8 cellular contexts compared by ENCODE assay signal in genomic region chr3:71875461-71875947, GRCh38.
DNase-seq lines count a peak whose midpoint lies in the region; ATAC-seq and TF ChIP-seq lines count a peak whose summit lies in the region.

No MANE protein-coding gene starts in this region.

- DNase-seq in DND-41: peak; percentile 88
- DNase-seq in HUDEP-2 (lab: John Stamatoyannopoulos, UW; ENCODE audit: unreplicated experiment in 76 of 76): peak in 63 of 76 experiments; percentile 2 to 71 (median 45)
- peak; percentile 24 for DNase-seq in Panc1 (ENCODE audit: low read depth, low spot score)
- DNase-seq in activated T-helper 1 cell treated with anti-CD3 and anti-CD28 coated beads, Interleukin-2, amount 50 U/mL, for 16 hours (ENCODE audit: low read depth in 1 of 2, low spot score in 1 of 2): peak; percentile 59
- DNase-seq in fibroblast of peridontal ligament (ENCODE audit: extremely low read depth): peak; percentile 64
- DNase-seq in neural progenitor cell (ENCODE audit: low spot score): peak; percentile 92
- DNase-seq in stomach: peak; percentile 76

- no peaks in the 10 kb centered on the region for H4K20me1 ChIP-seq in DND-41 (ENCODE audit: insufficient read depth, low read length)
- no peaks in the 10 kb centered on the region for H4K20me1 ChIP-seq in neural progenitor cell (ENCODE audit: low read depth)

- peaks cover 34% of the 10 kb centered on the region for H3K4me1 Mint-ChIP-seq in neural progenitor cell

- H3K27me3 ChIP-seq in DND-41 (ENCODE audit: insufficient read depth, low read length, poor library complexity) (peaks cover 1% of the 10 kb centered on the region), Panc1 (ENCODE audit: control insufficient read depth, insufficient read depth, low read length) (0 out of 2 replicates have a peak, but pooled peaks cover 2% of the 10 kb centered on the region), neural progenitor cell (no peaks in the 10 kb centered on the region), stomach (no peaks in the 10 kb centered on the region)

- no peak overlapping the region for H3K9ac ChIP-seq in DND-41 (ENCODE audit: low read depth, low read length)
- H3K9ac ChIP-seq in neural progenitor cell: no peak overlapping the region

- no peak overlapping the region for H3K4me3 ChIP-seq in DND-41 (ENCODE audit: low read depth in 1 of 2, low read length in 2 of 2)
- no peak overlapping the region for H3K4me3 ChIP-seq in Panc1 (ENCODE audit: low read depth in 2 of 2, low read length in 2 of 2)
- H3K4me3 ChIP-seq in neural progenitor cell: no peak overlapping the region
- no peak overlapping the region for H3K4me3 ChIP-seq in stomach

- H3K36me3 ChIP-seq in DND-41 (ENCODE audit: insufficient read depth, low read length): no peaks in the 10 kb centered on the region
- H3K36me3 ChIP-seq in Panc1 (ENCODE audit: control insufficient read depth, insufficient read depth, low read length): no peaks in the 10 kb centered on the region
- no peaks in the 10 kb centered on the region for H3K36me3 ChIP-seq in neural progenitor cell
- H3K36me3 ChIP-seq in stomach: no peaks in the 10 kb centered on the region

- H2AFZ ChIP-seq in DND-41 (ENCODE audit: low read depth, low read length) (no peak overlapping the region), neural progenitor cell (replicated peaks) (no peak overlapping the region)

- POLR2A ChIA-PET in Panc1 (lab: Charles Lee): no interaction called here

- H3K27ac Mint-ChIP-seq in neural progenitor cell: no peak overlapping the region

- no peaks in the 10 kb centered on the region for H3K9me3 ChIP-seq in DND-41 (ENCODE audit: insufficient read depth, low read length, severe bottlenecking)
- H3K9me3 ChIP-seq in Panc1 (ENCODE audit: control insufficient read depth, insufficient read depth, low read depth, low read length): no peaks in the 10 kb centered on the region
- no peaks in the 10 kb centered on the region for H3K9me3 ChIP-seq in neural progenitor cell (ENCODE audit: low read depth)
- no peaks in the 10 kb centered on the region for H3K9me3 ChIP-seq in stomach

- H3K4me1 ChIP-seq in DND-41 (ENCODE audit: insufficient read depth, low read length) (peaks cover 10% of the 10 kb centered on the region), Panc1 (ENCODE audit: control insufficient read depth, insufficient read depth, low read length) (no peaks in the 10 kb centered on the region), neural progenitor cell (peaks cover 14% of the 10 kb centered on the region), stomach (peaks cover 0 to 5% (median 0%) of the 10 kb centered on the region in 4 donors)

- H3K27ac ChIP-seq in DND-41 (ENCODE audit: low read length): no peak overlapping the region
- no peak overlapping the region for H3K27ac ChIP-seq in Panc1 (ENCODE audit: low read length)
- no peak overlapping the region for H3K27ac ChIP-seq in neural progenitor cell
- no peak overlapping the region for H3K27ac ChIP-seq in stomach

- intact Hi-C loops in Panc1 (cut with micrococcal nuclease; ENCODE audit: unreplicated experiment) (loop anchor here (10.0 kb wide), 1 partner anchor 939 kb away; no protein-coding TSS in a partner anchor), stomach (cut with DNase I; ENCODE audit: low total_unique reads) (no loop called here)

- H3K4me2 ChIP-seq in DND-41 (ENCODE audit: insufficient read depth, low read length) (no peak overlapping the region), neural progenitor cell (no peak overlapping the region)

- H3K4me3 Mint-ChIP-seq in neural progenitor cell: no peak overlapping the region

- H3K27me3 Mint-ChIP-seq in neural progenitor cell (ENCODE audit: insufficient read depth, low read depth): peaks cover 11% of the 10 kb centered on the region

- 22 to 23% (median 23%) methylated on average over 4 of the region's 4 CpGs for WGBS in stomach, 5 donors

- H3K79me2 ChIP-seq in DND-41 (ENCODE audit: insufficient read depth, low read length): no peaks in the 10 kb centered on the region
- H3K79me2 ChIP-seq in neural progenitor cell (ENCODE audit: low read depth): no peaks in the 10 kb centered on the region

- no TSS peak for BruUV-seq in Panc1 (replicated peaks; lab: Mats Ljungman, UMichigan)

- peaks cover 13% of the 10 kb centered on the region for H3F3A ChIP-seq in neural progenitor cell (ENCODE audit: low read depth)

- no peak for TF ChIP-seq EP300 in stomach (IDR thresholded peaks at IDR 0.05)

- peaks cover 10% of the 10 kb centered on the region for H3K9me3 Mint-ChIP-seq in neural progenitor cell

- H3K36me3 Mint-ChIP-seq in neural progenitor cell: no peaks in the 10 kb centered on the region

- TF ChIP-seq POLR2A in stomach (IDR thresholded peaks at IDR 0.05): no peak

- in situ Hi-C loops in Panc1 (cut with HindIII; ENCODE audit: low pct_unique_long_range_greater_than_20kb, low sequenced_read_pairs): no loop called here

- ATAC-seq in DND-41 (ENCODE audit: insufficient read depth, low read depth) (peak; percentile 99), GM21528 (IDR thresholded peaks at IDR 0.05; ENCODE audit: low FRiP score, unreplicated experiment) (peak; percentile 93), Panc1 (peak; percentile 90)

- TF ChIP-seq CTCF in DND-41 (IDR thresholded peaks at IDR 0.05; ENCODE audit: borderline replicate concordance, extremely low read depth, low read length, poor library complexity, severe bottlenecking): peak; percentile 99
- peak; percentile 83 for TF ChIP-seq CTCF in Panc1 (IDR thresholded peaks at IDR 0.05)
- peak; percentile 96 for TF ChIP-seq CTCF in neural progenitor cell (IDR thresholded peaks at IDR 0.05)
- peak in 5 of 7 experiments; percentile 49 to 87 (median 81) for TF ChIP-seq CTCF in stomach (IDR thresholded peaks at IDR 0.05)

- CTCF ChIA-PET in Panc1 (lab: Charles Lee): interaction anchor here (0.6 kb wide), 1 partner anchor 211 kb away, joined by 8 read pairs; no protein-coding TSS in a partner anchor

Comparison
In these comparisons a context has a peak if more than half of its experiments do, and no peak if none do; other contexts are left out.
1. DNase-seq: peak in every context shown above with its lines; median percentile 92 in neural progenitor cell; 88 in DND-41; 76 in stomach; 64 in fibroblast of peridontal ligament; 59 in activated T-helper 1 cell treated with anti-CD3 and anti-CD28 coated beads, Interleukin-2, amount 50 U/mL, for 16 hours; 45 in HUDEP-2; 24 in Panc1.